ENCODE assay signal across 8 cellular contexts in genomic region chr3:141486416-141486734, GRCh38. TPM values are rescaled to one million over a fixed set of nuclear protein-coding genes. Genes with fewer than 3 reads are reported as not detected.
DNase-seq lines count a peak whose midpoint lies in the region; ATAC-seq and TF ChIP-seq lines count a peak whose summit lies in the region.

No MANE protein-coding gene starts in this region.

- H3K4me1 ChIP-seq in CD8-positive, alpha-beta memory T cell (ENCODE audit: insufficient read depth, low read length), result peaks cover 55% of the 10 kb centered on the region

- no peak for DNase-seq in CD8-positive, alpha-beta memory T cell
- peak; percentile 82 for DNase-seq in NCI-H226
- DNase-seq in ecto neural progenitor cell (ENCODE audit: low spot score), result peak; percentile 49
- DNase-seq in AML-193 (lab: John Stamatoyannopoulos, UW), result no peak
- no peak for DNase-seq in NCI-H524 (lab: John Stamatoyannopoulos, UW)
- DNase-seq in LoVo (ENCODE audit: low spot score), result no peak

- peaks cover 0 to 15% (median 2%) of the 10 kb centered on the region in 3 donors for H3K36me3 Mint-ChIP-seq in CD8-positive, alpha-beta memory T cell

- peak overlapping the region; percentile 60 for H3K4me2 ChIP-seq in neural cell (ENCODE audit: low read length)

- peaks cover 52 to 67% (median 61%) of the 10 kb centered on the region in 3 donors for H3K4me1 Mint-ChIP-seq in CD8-positive, alpha-beta memory T cell

- CTCF ChIA-PET in CD8-positive, alpha-beta memory T cell (lab: Charles Lee), result interaction anchor here (1.3 to 3.5 kb wide), 4 partner anchors 12 to 179 kb away, joined by 3 to 9 read pairs (median 4); no protein-coding TSS in a partner anchor

- POLR2A ChIA-PET in CD8-positive, alpha-beta memory T cell (lab: Charles Lee), result interaction anchor here (0.6 to 4.2 kb wide), 5 partner anchors 12 to 75 kb away, joined by 3 to 70 read pairs (median 13); no protein-coding TSS in a partner anchor

- H3K27ac ChIP-seq in CD8-positive, alpha-beta memory T cell (ENCODE audit: low read depth, low read length), result peak overlapping the region; percentile 25
- peak overlapping the region; percentile 29 for H3K27ac ChIP-seq in neural cell (ENCODE audit: low read length)

- H3K9me3 ChIP-seq in CD8-positive, alpha-beta memory T cell (ENCODE audit: low read length), result no peaks in the 10 kb centered on the region
- no peaks in the 10 kb centered on the region for H3K9me3 ChIP-seq in neural cell (ENCODE audit: low read length)

- H4K20me1 ChIP-seq in neural cell (ENCODE audit: insufficient read depth), result no peaks in the 10 kb centered on the region

- H3K9me3 Mint-ChIP-seq in CD8-positive, alpha-beta memory T cell, result no peaks in the 10 kb centered on the region

- no peaks in the 10 kb centered on the region for H3K9me2 ChIP-seq in neural cell (ENCODE audit: insufficient read depth, low read length)

- ATAC-seq in GM18502 (IDR thresholded peaks at IDR 0.05; ENCODE audit: poor library complexity, unreplicated experiment), result no peak

- peak overlapping the region; percentile 83 to 93 (median 89) for H3K4me3 Mint-ChIP-seq in CD8-positive, alpha-beta memory T cell

- no peak for TF ChIP-seq RAD21 in neural cell (conservative IDR thresholded peaks at IDR 0.05)

- TF ChIP-seq EP300 in neural cell (conservative IDR thresholded peaks at IDR 0.05; ENCODE audit: poor library complexity, severe bottlenecking), result no peak

- H3K9ac ChIP-seq in neural cell (ENCODE audit: low read length), result peak overlapping the region; percentile 47

- H3K27me3 ChIP-seq in CD8-positive, alpha-beta memory T cell (ENCODE audit: insufficient read depth, low read length, poor library complexity, severe bottlenecking), result no peaks in the 10 kb centered on the region
- no peaks in the 10 kb centered on the region for H3K27me3 ChIP-seq in neural cell (ENCODE audit: insufficient read depth, low read depth, low read length)

- H3K36me3 ChIP-seq in CD8-positive, alpha-beta memory T cell (ENCODE audit: insufficient read depth, low read length), result no peaks in the 10 kb centered on the region
- no peaks in the 10 kb centered on the region for H3K36me3 ChIP-seq in neural cell (ENCODE audit: insufficient read depth, low read length)

- TF ChIP-seq CTCF in neural cell (IDR thresholded peaks at IDR 0.05; ENCODE audit: poor library complexity, severe bottlenecking), result no peak

- peaks cover 0 to 3% of the 10 kb centered on the region in 2 donors for H3K27me3 Mint-ChIP-seq in CD8-positive, alpha-beta memory T cell

- peak overlapping the region; percentile 48 for H3K4me3 ChIP-seq in CD8-positive, alpha-beta memory T cell (ENCODE audit: low read length)
- H3K4me3 ChIP-seq in neural cell (ENCODE audit: low read length), result peak overlapping the region; percentile 63

- H2AFZ ChIP-seq in neural cell (ENCODE audit: low read depth, low read length), result peak overlapping the region; percentile 42

- peaks cover 27% of the 10 kb centered on the region for H3K79me2 ChIP-seq in neural cell (replicated peaks; ENCODE audit: insufficient read depth, low read length)

- peak overlapping the region; percentile 88 to 99 (median 94) for H3K27ac Mint-ChIP-seq in CD8-positive, alpha-beta memory T cell

- H3F3A ChIP-seq in neural cell (ENCODE audit: insufficient read depth, low read length, poor library complexity, severe bottlenecking), result peaks cover 7% of the 10 kb centered on the region

TF ChIP-seq in neural cell, 6 proteins besides CTCF, POLR2A, EP300 and RAD21:
- TF ChIP-seq EZH2 (IDR thresholded peaks at IDR 0.05; ENCODE audit: borderline replicate concordance, insufficient read depth, low read length, poor library complexity, severe bottlenecking) (no peak), SMC3 (conservative IDR thresholded peaks at IDR 0.05; ENCODE audit: poor library complexity) (no peak), POLR2AphosphoS5 (IDR thresholded peaks at IDR 0.05) (no peak), REST (IDR thresholded peaks at IDR 0.05; ENCODE audit: borderline replicate concordance) (no peak), TAF1 (IDR thresholded peaks at IDR 0.05; ENCODE audit: low read depth) (no peak)

RNA-seq across cellular contexts. Expression of gene RASA2, which starts 0.5 kb away (rescaled TPM):
- total RNA-seq in CD8-positive, alpha-beta memory T cell, result 10 to 100 TPM; 34.0 to 36.4 TPM
- 39.2 TPM for polyA plus RNA-seq in CD8-positive, alpha-beta memory T cell
- 37.4 and 37.5 TPM in 2 replicates for polyA plus RNA-seq in neural cell
- polyA minus RNA-seq in neural cell, result 34.3 and 40.7 TPM in 2 replicates

Comparison
In these comparisons a context has a peak if more than half of its experiments do, and no peak if none do; other contexts are left out.
1. DNase-seq: peak in NCI-H226 (single experiment) and ecto neural progenitor cell (single experiment); none in CD8-positive, alpha-beta memory T cell (0 of 5), AML-193 (0 of 2), NCI-H524 (0 of 2) and LoVo (single experiment).